17 cellular contexts compared by ENCODE assay signal in genomic region chr17:37293770-37294169, GRCh38.
DNase-seq lines count a peak whose midpoint lies in the region; ATAC-seq and TF ChIP-seq lines count a peak whose summit lies in the region.
"Had no signal": no experiment of that assay in that cellular context is flagged by ENCODE, and none has a peak within 500 bp of the region (broad histone marks: within the 10 kb centered on the region; RNA-seq: fewer than 3 reads in every experiment).

No MANE protein-coding gene starts in this region.

- H3K36me3 Mint-ChIP-seq in neural crest cell (ENCODE audit: low read depth): no peaks in the 10 kb centered on the region
- H3K36me3 Mint-ChIP-seq: CD14-positive monocyte had no signal

- DNase-seq in neural crest cell (ENCODE audit: low read depth, low spot score) (no peak), UCSD-AML1 (lab: John Stamatoyannopoulos, UW; ENCODE audit: unreplicated experiment) (no peak), NCI-H2081 (lab: John Stamatoyannopoulos, UW) (no peak)
- DNase-seq: 8988T; CD8-positive, alpha-beta T cell; COR-L47; DMS153; DMS79 treated with DMSO at 0.1 percent for 48 hours; GDM1 had no signal

- H3K9ac ChIP-seq in BLaER1 treated with 17β-estradiol and CSF1 and Interleukin-3, amounts not matched to agents 10 nM and 100 nM: peak overlapping the region in 1 of 11 experiments; percentile 11; a peak in 1 of 22 replicates

- H3K4me2 ChIP-seq in BLaER1 treated with 17β-estradiol and CSF1 and Interleukin-3, amounts not matched to agents 10 nM and 100 nM: peak overlapping the region in 6 of 11 experiments; percentile 20 to 89 (median 66); a peak in 11 of 22 replicates

- peak overlapping the region in 8 of 11 experiments; percentile 55 to 81 (median 62); a peak in 12 of 22 replicates for H3K27ac ChIP-seq in BLaER1 treated with 17β-estradiol and CSF1 and Interleukin-3, amounts not matched to agents 10 nM and 100 nM
- no peak overlapping the region for H3K27ac ChIP-seq in HEK293 (ENCODE audit: extremely low read depth, low read depth, low read length)
- H3K27ac ChIP-seq in VCaP: peak overlapping the region; percentile 48

- no peaks in the 10 kb centered on the region for H3K9me3 ChIP-seq in BLaER1 treated with 17β-estradiol and CSF1 and Interleukin-3, amounts not matched to agents 10 nM and 100 nM (replicated peaks in 1 of 11)
- H3K9me3 ChIP-seq in HEK293 (ENCODE audit: control insufficient read depth, insufficient read depth, low read depth, low read length): no peaks in the 10 kb centered on the region

- ATAC-seq in GM21447 (IDR thresholded peaks at IDR 0.05; ENCODE audit: unreplicated experiment) (no peak), HG03095 (IDR thresholded peaks at IDR 0.05; ENCODE audit: unreplicated experiment) (no peak)
- ATAC-seq: CD8-positive, alpha-beta T cell had no signal

- H3K4me1 ChIP-seq in BLaER1 treated with 17β-estradiol and CSF1 and Interleukin-3, amounts not matched to agents 10 nM and 100 nM: peaks cover 14 to 51% (median 37%) of the 10 kb centered on the region in 10 experiments
- H3K4me1 ChIP-seq in HEK293 (ENCODE audit: control insufficient read depth, insufficient read depth, low read length): peaks cover 12% of the 10 kb centered on the region

- peaks cover 11% of the 10 kb centered on the region for H3K4me1 Mint-ChIP-seq in neural crest cell

- H4K20me1 ChIP-seq in BLaER1 treated with 17β-estradiol and CSF1 and Interleukin-3, amounts not matched to agents 10 nM and 100 nM: peaks cover 0 to 80% (median 16%) of the 10 kb centered on the region in 11 experiments; a peak in 11 of 22 replicates

- H3K9me3 Mint-ChIP-seq in neural crest cell: no peaks in the 10 kb centered on the region
- H3K9me3 Mint-ChIP-seq: CD8-positive, alpha-beta T cell; IgD-negative memory B cell had no signal

- H3K27me3 ChIP-seq in BLaER1 treated with 17β-estradiol and CSF1 and Interleukin-3, amounts not matched to agents 10 nM and 100 nM: no peaks in the 10 kb centered on the region

- no peak overlapping the region for H3K4me3 Mint-ChIP-seq in neural crest cell
- H3K4me3 Mint-ChIP-seq: B cell; CD8-positive, alpha-beta T cell; IgD-negative memory B cell had no signal

- no peak for TF ChIP-seq CTCF in HEK293 (tag by site-specific recombination; IDR thresholded peaks at IDR 0.05)
- TF ChIP-seq CTCF in VCaP (conservative IDR thresholded peaks at IDR 0.05): no peak
- no peak for TF ChIP-seq CTCF in neural crest cell (conservative IDR thresholded peaks at IDR 0.05)

- CTCF ChIA-PET in HEK293 (lab: Yijun Ruan, JAX): no interaction called here

- H3K36me3 ChIP-seq in BLaER1 treated with 17β-estradiol and CSF1 and Interleukin-3, amounts not matched to agents 10 nM and 100 nM: peaks cover 0 to 33% (median 17%) of the 10 kb centered on the region in 11 experiments; a peak in 15 of 22 replicates
- no peaks in the 10 kb centered on the region; a peak in 1 of 3 replicates for H3K36me3 ChIP-seq in HEK293 (ENCODE audit: control insufficient read depth in 2 of 2, insufficient read depth in 1 of 2, low read length in 2 of 2)

- H3K4me3 ChIP-seq in BLaER1 treated with 17β-estradiol and CSF1 and Interleukin-3, amounts not matched to agents 10 nM and 100 nM: no peak overlapping the region
- no peak overlapping the region for H3K4me3 ChIP-seq in HEK293 (ENCODE audit: low read depth, low read length)

- H3K27ac Mint-ChIP-seq in neural crest cell (ENCODE audit: unreplicated experiment): peak overlapping the region; percentile 51
- H3K27ac Mint-ChIP-seq: B cell; CD8-positive, alpha-beta T cell; IgD-negative memory B cell had no signal

- POLR2A ChIA-PET in HEK293 (lab: Yijun Ruan, JAX): no interaction called here

- no peaks in the 10 kb centered on the region for H3K27me3 Mint-ChIP-seq in neural crest cell (ENCODE audit: low read depth)
- H3K27me3 Mint-ChIP-seq: B cell, IgD-negative memory B cell had no signal

TF ChIP-seq in HEK293, 187 proteins besides CTCF, POLR2A, EP300 and RAD21:
- TF ChIP-seq TCF7L2 (IDR thresholded peaks at IDR 0.05; ENCODE audit: borderline replicate concordance, low read depth, low read length) (peak; percentile 33; the same call in 1 of the 2 replicates), ZNF362 (tag by site-specific recombination; IDR thresholded peaks at IDR 0.05) (no peak), ZNF514 (tag by site-specific recombination; IDR thresholded peaks at IDR 0.05) (no peak)
- TF ChIP-seq, protein P1, sequence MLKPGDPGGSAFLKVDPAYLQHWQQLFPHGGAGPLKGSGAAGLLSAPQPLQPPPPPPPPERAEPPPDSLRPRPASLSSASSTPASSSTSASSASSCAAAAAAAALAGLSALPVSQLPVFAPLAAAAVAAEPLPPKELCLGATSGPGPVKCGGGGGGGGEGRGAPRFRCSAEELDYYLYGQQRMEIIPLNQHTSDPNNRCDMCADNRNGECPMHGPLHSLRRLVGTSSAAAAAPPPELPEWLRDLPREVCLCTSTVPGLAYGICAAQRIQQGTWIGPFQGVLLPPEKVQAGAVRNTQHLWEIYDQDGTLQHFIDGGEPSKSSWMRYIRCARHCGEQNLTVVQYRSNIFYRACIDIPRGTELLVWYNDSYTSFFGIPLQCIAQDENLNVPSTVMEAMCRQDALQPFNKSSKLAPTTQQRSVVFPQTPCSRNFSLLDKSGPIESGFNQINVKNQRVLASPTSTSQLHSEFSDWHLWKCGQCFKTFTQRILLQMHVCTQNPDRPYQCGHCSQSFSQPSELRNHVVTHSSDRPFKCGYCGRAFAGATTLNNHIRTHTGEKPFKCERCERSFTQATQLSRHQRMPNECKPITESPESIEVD (tag by site-specific recombination; IDR thresholded peaks at IDR 0.05): peak; percentile 54
